Comparison of ENCODE assay signal across 8 cellular contexts in the genomic region with DNA sequence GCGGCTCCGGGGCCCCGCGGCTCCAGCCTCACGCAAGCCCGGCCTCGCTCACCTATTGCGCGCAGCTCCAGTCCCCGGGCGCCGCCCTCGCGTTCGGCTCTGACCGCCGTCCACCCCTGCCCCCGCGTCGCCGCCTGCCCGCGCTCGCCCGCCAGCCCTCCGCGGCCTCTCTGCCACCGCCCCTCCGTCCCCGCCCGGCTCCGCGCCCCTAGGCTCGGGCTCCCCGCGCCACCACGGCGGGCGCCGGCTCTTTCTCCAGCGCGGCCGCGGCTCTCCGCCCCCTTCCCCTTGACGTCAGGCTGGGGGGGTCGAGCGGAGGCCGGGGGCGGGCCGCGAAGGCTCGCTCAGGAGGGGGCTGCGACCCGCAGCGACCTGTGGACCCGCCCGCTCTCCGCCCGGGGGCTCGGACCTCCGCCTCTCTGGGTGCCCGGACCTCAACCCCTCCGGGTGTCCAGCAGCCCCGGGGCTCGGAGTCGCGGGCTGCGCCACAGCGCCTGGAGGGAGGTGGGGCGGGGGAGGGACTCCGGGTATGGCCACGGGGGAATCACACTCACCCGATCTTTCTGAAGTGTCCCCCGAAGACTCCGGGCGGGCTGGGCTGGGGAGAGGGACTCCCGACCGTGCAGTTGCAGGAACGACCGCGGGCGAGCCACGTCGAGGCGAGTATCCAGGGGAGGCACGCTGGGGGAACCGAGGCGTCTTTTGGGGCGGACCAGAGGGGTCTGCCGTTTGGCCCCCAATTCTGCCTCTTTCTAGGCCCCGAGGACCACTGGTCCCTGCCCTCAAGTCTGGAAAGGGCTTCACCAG. TPM values are rescaled to one million over a fixed set of nuclear protein-coding genes. Genes with fewer than 3 reads are reported as not detected.
DNase-seq lines count a peak whose midpoint lies in the region; ATAC-seq and TF ChIP-seq lines count a peak whose summit lies in the region.

A gene with protein sequence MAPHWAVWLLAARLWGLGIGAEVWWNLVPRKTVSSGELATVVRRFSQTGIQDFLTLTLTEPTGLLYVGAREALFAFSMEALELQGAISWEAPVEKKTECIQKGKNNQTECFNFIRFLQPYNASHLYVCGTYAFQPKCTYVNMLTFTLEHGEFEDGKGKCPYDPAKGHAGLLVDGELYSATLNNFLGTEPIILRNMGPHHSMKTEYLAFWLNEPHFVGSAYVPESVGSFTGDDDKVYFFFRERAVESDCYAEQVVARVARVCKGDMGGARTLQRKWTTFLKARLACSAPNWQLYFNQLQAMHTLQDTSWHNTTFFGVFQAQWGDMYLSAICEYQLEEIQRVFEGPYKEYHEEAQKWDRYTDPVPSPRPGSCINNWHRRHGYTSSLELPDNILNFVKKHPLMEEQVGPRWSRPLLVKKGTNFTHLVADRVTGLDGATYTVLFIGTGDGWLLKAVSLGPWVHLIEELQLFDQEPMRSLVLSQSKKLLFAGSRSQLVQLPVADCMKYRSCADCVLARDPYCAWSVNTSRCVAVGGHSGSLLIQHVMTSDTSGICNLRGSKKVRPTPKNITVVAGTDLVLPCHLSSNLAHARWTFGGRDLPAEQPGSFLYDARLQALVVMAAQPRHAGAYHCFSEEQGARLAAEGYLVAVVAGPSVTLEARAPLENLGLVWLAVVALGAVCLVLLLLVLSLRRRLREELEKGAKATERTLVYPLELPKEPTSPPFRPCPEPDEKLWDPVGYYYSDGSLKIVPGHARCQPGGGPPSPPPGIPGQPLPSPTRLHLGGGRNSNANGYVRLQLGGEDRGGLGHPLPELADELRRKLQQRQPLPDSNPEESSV (minus strand): TSS at position 257 of the 807 bp plus-strand sequence. CDS start 2,194 bp downstream, outside the sequence.

- TF ChIP-seq RAD21 in Ishikawa (IDR thresholded peaks at IDR 0.05; ENCODE audit: low read depth): no peak

- H3K9me3 Mint-ChIP-seq in activated CD4-positive, alpha-beta T cell treated with anti-CD3 and anti-CD28 coated beads for 36 hours (ENCODE audit: low read depth): no peaks in the 10 kb centered on the region

- no peak for TF ChIP-seq CTCF in right lobe of liver (IDR thresholded peaks at IDR 0.05)

- H3K36me3 ChIP-seq in right lobe of liver: peaks cover 0 to 12% (median 5%) of the 10 kb centered on the region in 4 donors

- no peaks in the 10 kb centered on the region for H3K9me3 ChIP-seq in right lobe of liver

- no peak for ATAC-seq in activated CD4-positive, alpha-beta T cell treated with anti-CD3 and anti-CD28 coated beads for 36 hours
- ATAC-seq in right lobe of liver (peak; percentile 26 to 55 (median 41)), GM18909 (IDR thresholded peaks at IDR 0.05; ENCODE audit: poor library complexity, unreplicated experiment) (no peak)

- peaks cover 53% of the 10 kb centered on the region for H3K4me1 Mint-ChIP-seq in activated CD4-positive, alpha-beta T cell treated with anti-CD3 and anti-CD28 coated beads for 36 hours

- intact Hi-C loops in activated CD4-positive, alpha-beta T cell treated with anti-CD3 and anti-CD28 coated beads for 36 hours (cut with DNase I, micrococcal nuclease): loop anchor here in 1 of 2 experiments (1.0 to 5.0 kb wide), 4 partner anchors 42 to 792 kb away; a partner anchor contains a TSS
- intact Hi-C loops in right lobe of liver (cut with DNase I): loop anchor here in 1 of 2 donors (10.0 kb wide), 1 partner anchor 55 kb away; a partner anchor contains a TSS

- H3K27ac Mint-ChIP-seq in activated CD4-positive, alpha-beta T cell treated with anti-CD3 and anti-CD28 coated beads for 36 hours: peak within 1 kb of the TSS; percentile 47

- H3K27ac ChIP-seq in right lobe of liver: peak within 1 kb of the TSS; percentile 92 to 96 (median 94)

- TF ChIP-seq EP300 in Ishikawa (IDR thresholded peaks at IDR 0.05; ENCODE audit: borderline replicate concordance): no peak

- peak within 1 kb of the TSS; percentile 78 for H3K4me3 Mint-ChIP-seq in activated CD4-positive, alpha-beta T cell treated with anti-CD3 and anti-CD28 coated beads for 36 hours

- DNase-seq in DMS53 treated with DMSO at 0.1 percent for 48 hours (lab: John Stamatoyannopoulos, UW; ENCODE audit: unreplicated experiment) (peak; percentile 37), dermis microvascular lymphatic vessel endothelial cell (ENCODE audit: low read depth in 2 of 2) (peak in 1 of 2 donors; percentile 46), right lobe of liver (peak; percentile 69 to 71 (median 70)), GF-D8 (lab: John Stamatoyannopoulos, UW) (no peak)
- DNase-seq in activated CD4-positive, alpha-beta T cell treated with anti-CD3 and anti-CD28 coated beads for 36 hours: peak; percentile 60
- peak; percentile 39 for DNase-seq in stimulated activated CD8-positive, alpha-beta memory T cell treated with anti-CD3 and anti-CD28 coated beads, Interleukin-4, amount 100 ng/mL, for 24 hours (ENCODE audit: low read depth)

- H3K27me3 ChIP-seq in right lobe of liver: no peaks in the 10 kb centered on the region

- H3K36me3 Mint-ChIP-seq in activated CD4-positive, alpha-beta T cell treated with anti-CD3 and anti-CD28 coated beads for 36 hours (ENCODE audit: low read depth): peaks cover 2% of the 10 kb centered on the region

- TF ChIP-seq POLR2A in right lobe of liver (IDR thresholded peaks at IDR 0.05): peak; percentile 75

- 16% methylated on average over 17 of the region's 92 CpGs for WGBS in right lobe of liver (ENCODE audit: insufficient coverage, low coverage, low lambda C conversion rate, missing lambda C conversion rate)

- peaks cover 0 to 33% (median 9%) of the 10 kb centered on the region in 4 donors for H3K4me1 ChIP-seq in right lobe of liver

- CTCF ChIA-PET in activated CD4-positive, alpha-beta T cell treated with anti-CD3 and anti-CD28 coated beads for 36 hours (lab: Charles Lee): interaction anchor here (0.7 to 1.7 kb wide), 4 partner anchors 10 to 241 kb away, joined by 3 to 5 read pairs (median 4); a partner anchor contains a TSS

- POLR2A ChIA-PET in activated CD4-positive, alpha-beta T cell treated with anti-CD3 and anti-CD28 coated beads for 36 hours (lab: Charles Lee): interaction anchor here (0.9 kb wide), 1 partner anchor 84 kb away, joined by 4 read pairs; no protein-coding TSS in a partner anchor

- peaks cover 6% of the 10 kb centered on the region for H3K27me3 Mint-ChIP-seq in activated CD4-positive, alpha-beta T cell treated with anti-CD3 and anti-CD28 coated beads for 36 hours

- H3K4me3 ChIP-seq in right lobe of liver: peak within 1 kb of the TSS; percentile 80 to 98 (median 97)

TF ChIP-seq in Ishikawa, 13 proteins besides CTCF, POLR2A, EP300 and RAD21:
- TF ChIP-seq TAF1 (IDR thresholded peaks at IDR 0.05; ENCODE audit: low read depth) (no peak; the same call in 1 of the 2 replicates), NFIC (IDR thresholded peaks at IDR 0.05) (no peak), CREB1 (IDR thresholded peaks at IDR 0.05; ENCODE audit: low read depth) (0 out of 2 replicates have a peak, but pooled peaks have one; percentile 41), EGR1 (IDR thresholded peaks at IDR 0.05) (peak; percentile 64), ZBTB7A (IDR thresholded peaks at IDR 0.05; ENCODE audit: low read depth) (peak; percentile 86), TEAD4 (IDR thresholded peaks at IDR 0.05) (no peak), FOXM1 (IDR thresholded peaks at IDR 0.05; ENCODE audit: borderline replicate concordance, low read depth) (no peak), CEBPB (IDR thresholded peaks at IDR 0.05) (no peak), TCF12 (IDR thresholded peaks at IDR 0.05; ENCODE audit: low read depth) (0 out of 2 replicates have a peak, but pooled peaks have one; percentile 6), YY1 (IDR thresholded peaks at IDR 0.05; ENCODE audit: low read depth) (peak; percentile 7; the same call in 1 of the 2 replicates)
- TF ChIP-seq, protein P1, sequence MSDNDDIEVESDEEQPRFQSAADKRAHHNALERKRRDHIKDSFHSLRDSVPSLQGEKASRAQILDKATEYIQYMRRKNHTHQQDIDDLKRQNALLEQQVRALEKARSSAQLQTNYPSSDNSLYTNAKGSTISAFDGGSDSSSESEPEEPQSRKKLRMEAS (IDR thresholded peaks at IDR 0.05): no peak
- TF ChIP-seq, protein P2, sequence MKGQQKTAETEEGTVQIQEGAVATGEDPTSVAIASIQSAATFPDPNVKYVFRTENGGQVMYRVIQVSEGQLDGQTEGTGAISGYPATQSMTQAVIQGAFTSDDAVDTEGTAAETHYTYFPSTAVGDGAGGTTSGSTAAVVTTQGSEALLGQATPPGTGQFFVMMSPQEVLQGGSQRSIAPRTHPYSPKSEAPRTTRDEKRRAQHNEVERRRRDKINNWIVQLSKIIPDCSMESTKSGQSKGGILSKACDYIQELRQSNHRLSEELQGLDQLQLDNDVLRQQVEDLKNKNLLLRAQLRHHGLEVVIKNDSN (IDR thresholded peaks at IDR 0.05): no peak
- TF ChIP-seq, protein P3, sequence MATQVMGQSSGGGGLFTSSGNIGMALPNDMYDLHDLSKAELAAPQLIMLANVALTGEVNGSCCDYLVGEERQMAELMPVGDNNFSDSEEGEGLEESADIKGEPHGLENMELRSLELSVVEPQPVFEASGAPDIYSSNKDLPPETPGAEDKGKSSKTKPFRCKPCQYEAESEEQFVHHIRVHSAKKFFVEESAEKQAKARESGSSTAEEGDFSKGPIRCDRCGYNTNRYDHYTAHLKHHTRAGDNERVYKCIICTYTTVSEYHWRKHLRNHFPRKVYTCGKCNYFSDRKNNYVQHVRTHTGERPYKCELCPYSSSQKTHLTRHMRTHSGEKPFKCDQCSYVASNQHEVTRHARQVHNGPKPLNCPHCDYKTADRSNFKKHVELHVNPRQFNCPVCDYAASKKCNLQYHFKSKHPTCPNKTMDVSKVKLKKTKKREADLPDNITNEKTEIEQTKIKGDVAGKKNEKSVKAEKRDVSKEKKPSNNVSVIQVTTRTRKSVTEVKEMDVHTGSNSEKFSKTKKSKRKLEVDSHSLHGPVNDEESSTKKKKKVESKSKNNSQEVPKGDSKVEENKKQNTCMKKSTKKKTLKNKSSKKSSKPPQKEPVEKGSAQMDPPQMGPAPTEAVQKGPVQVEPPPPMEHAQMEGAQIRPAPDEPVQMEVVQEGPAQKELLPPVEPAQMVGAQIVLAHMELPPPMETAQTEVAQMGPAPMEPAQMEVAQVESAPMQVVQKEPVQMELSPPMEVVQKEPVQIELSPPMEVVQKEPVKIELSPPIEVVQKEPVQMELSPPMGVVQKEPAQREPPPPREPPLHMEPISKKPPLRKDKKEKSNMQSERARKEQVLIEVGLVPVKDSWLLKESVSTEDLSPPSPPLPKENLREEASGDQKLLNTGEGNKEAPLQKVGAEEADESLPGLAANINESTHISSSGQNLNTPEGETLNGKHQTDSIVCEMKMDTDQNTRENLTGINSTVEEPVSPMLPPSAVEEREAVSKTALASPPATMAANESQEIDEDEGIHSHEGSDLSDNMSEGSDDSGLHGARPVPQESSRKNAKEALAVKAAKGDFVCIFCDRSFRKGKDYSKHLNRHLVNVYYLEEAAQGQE (IDR thresholded peaks at IDR 0.05; ENCODE audit: low read depth): no peak

RNA-seq across cellular contexts. Expression of the gene that starts here (rescaled TPM):
- 1 to 10 TPM; 7.5 to 9.6 TPM for total RNA-seq in activated CD4-positive, alpha-beta T cell treated with anti-CD3 and anti-CD28 coated beads for 36 hours
- total RNA-seq in dermis microvascular lymphatic vessel endothelial cell (17.3 and 35.4 TPM in 2 replicates), right lobe of liver (10 to 100 TPM; 11.9 to 18.9 (median 12.6) TPM)

Comparison
In these comparisons a context has a peak if more than half of its experiments do, and no peak if none do; other contexts are left out.
1. ATAC-seq: peak in right lobe of liver (4 of 4); none in activated CD4-positive, alpha-beta T cell treated with anti-CD3 and anti-CD28 coated beads for 36 hours (single experiment) and GM18909 (single experiment).